Comparison of ENCODE assay signal across 1 cellular context in genomic region chr3:100333970-100334339, GRCh38.
TF ChIP-seq lines count a peak whose summit lies in the region.

No MANE protein-coding gene starts in this region.

TF ChIP-seq in GM23338, 12 proteins besides CTCF, POLR2A, EP300 and RAD21 (continued from another document):
- TF ChIP-seq, protein P1, sequence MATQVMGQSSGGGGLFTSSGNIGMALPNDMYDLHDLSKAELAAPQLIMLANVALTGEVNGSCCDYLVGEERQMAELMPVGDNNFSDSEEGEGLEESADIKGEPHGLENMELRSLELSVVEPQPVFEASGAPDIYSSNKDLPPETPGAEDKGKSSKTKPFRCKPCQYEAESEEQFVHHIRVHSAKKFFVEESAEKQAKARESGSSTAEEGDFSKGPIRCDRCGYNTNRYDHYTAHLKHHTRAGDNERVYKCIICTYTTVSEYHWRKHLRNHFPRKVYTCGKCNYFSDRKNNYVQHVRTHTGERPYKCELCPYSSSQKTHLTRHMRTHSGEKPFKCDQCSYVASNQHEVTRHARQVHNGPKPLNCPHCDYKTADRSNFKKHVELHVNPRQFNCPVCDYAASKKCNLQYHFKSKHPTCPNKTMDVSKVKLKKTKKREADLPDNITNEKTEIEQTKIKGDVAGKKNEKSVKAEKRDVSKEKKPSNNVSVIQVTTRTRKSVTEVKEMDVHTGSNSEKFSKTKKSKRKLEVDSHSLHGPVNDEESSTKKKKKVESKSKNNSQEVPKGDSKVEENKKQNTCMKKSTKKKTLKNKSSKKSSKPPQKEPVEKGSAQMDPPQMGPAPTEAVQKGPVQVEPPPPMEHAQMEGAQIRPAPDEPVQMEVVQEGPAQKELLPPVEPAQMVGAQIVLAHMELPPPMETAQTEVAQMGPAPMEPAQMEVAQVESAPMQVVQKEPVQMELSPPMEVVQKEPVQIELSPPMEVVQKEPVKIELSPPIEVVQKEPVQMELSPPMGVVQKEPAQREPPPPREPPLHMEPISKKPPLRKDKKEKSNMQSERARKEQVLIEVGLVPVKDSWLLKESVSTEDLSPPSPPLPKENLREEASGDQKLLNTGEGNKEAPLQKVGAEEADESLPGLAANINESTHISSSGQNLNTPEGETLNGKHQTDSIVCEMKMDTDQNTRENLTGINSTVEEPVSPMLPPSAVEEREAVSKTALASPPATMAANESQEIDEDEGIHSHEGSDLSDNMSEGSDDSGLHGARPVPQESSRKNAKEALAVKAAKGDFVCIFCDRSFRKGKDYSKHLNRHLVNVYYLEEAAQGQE (IDR thresholded peaks at IDR 0.05; ENCODE audit: unreplicated experiment) = no peak
- no peak for TF ChIP-seq ZNF331 (CRISPR knock-in tag; IDR thresholded peaks at IDR 0.05; ENCODE audit: low read depth)
- no peak for TF ChIP-seq STAT1 (IDR thresholded peaks at IDR 0.05; ENCODE audit: unreplicated experiment)
- no peak for TF ChIP-seq EZH2 (IDR thresholded peaks at IDR 0.05; ENCODE audit: low read depth, unreplicated experiment)
- no peak for TF ChIP-seq EZH2phosphoT487 (IDR thresholded peaks at IDR 0.05; ENCODE audit: unreplicated experiment)
- no peak for TF ChIP-seq CREB1 (CRISPR knock-in tag; IDR thresholded peaks at IDR 0.05; ENCODE audit: low read depth)
- no peak for TF ChIP-seq NANOG (IDR thresholded peaks at IDR 0.05; ENCODE audit: borderline replicate concordance)
- TF ChIP-seq POLR2AphosphoS5 (IDR thresholded peaks at IDR 0.05; ENCODE audit: low read depth) = no peak
- TF ChIP-seq, protein P2, sequence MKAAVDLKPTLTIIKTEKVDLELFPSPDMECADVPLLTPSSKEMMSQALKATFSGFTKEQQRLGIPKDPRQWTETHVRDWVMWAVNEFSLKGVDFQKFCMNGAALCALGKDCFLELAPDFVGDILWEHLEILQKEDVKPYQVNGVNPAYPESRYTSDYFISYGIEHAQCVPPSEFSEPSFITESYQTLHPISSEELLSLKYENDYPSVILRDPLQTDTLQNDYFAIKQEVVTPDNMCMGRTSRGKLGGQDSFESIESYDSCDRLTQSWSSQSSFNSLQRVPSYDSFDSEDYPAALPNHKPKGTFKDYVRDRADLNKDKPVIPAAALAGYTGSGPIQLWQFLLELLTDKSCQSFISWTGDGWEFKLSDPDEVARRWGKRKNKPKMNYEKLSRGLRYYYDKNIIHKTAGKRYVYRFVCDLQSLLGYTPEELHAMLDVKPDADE (IDR thresholded peaks at IDR 0.05) = no peak
- no peak for TF ChIP-seq JUNB (IDR thresholded peaks at IDR 0.05; ENCODE audit: unreplicated experiment)
TF ChIP-seq in GM23338: peak in this region for 0.
